In the genomic region with DNA sequence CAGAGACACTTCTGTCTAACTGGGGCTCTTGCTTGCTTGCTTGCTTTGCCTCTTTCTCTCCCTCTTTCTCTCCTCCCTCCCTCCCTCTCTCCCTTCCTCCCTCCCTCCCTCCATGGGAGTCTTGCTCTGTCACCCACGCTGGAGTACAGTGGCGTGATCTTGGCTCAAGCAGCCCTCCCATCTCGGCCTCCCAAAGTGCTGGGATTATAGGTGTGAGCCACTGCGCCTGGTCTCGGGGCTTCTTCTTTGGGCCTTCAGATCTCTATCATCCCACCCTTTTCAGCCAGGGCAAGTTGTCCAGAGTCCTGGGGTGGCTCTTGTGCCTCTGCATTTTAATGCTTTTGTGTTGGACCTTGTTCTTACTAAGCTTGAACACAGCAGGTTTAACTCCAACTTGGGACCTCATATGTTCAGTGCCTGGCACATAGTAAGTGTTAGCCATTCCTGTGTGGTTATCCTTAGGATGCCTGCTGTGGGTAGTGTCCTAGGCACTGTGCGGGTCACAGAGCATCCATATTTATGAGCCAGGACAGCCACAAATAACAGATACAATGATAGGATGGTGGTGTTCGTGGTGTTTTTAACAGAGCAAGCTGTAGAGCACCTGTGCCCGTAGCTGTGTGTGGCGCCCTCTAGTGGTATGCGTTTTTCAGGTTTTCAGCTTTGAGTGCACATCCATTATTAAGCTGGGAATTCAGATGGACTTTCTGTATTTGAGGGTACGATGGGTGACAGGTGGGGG, we compare ENCODE assay signal across 8 cellular contexts.
A peak's percentile ranks its signal among the peaks of the same experiment; 100 is the strongest.
DNase-seq lines count a peak whose midpoint lies in the region; ATAC-seq, FAIRE-seq and TF ChIP-seq lines count a peak whose summit lies in the region.

No MANE protein-coding gene starts in this region.

- H3K27ac ChIP-seq in A549 (0 out of 6 replicates have a peak overlapping the region, but pooled peaks of 1 of the 2 experiments have one; percentile 35), H1 (ENCODE audit: low read depth, low read length) (no peak overlapping the region)

- no peak overlapping the region for H3K23ac ChIP-seq in H1 (ENCODE audit: insufficient read length)

- peak; percentile 73 to 74 for TF ChIP-seq RAD21 in A549 (conservative IDR thresholded peaks at IDR 0.05 in 1 of 2, IDR thresholded peaks at IDR 0.05 in 1 of 2)
- TF ChIP-seq RAD21 in H1 (IDR thresholded peaks at IDR 0.05 in 1 of 2, conservative IDR thresholded peaks at IDR 0.05 in 1 of 2; ENCODE audit: low read depth in 2 of 2, low read length in 2 of 2), result peak; percentile 78 to 83

- CTCF ChIA-PET in A549 (lab: Yijun Ruan, JAX) (interaction anchor here (0.6 to 4.7 kb wide), 41 partner anchors 8 to 1728 kb away, joined by 3 to 102 read pairs (median 4); no protein-coding TSS in a partner anchor), H1 (lab: Charles Lee; ENCODE audit: partially characterized antibody) (interaction anchor here (0.6 to 10.8 kb wide), 50 partner anchors 9 to 1498 kb away, joined by 3 to 249 read pairs (median 5); no protein-coding TSS in a partner anchor)

- H3K4me1 ChIP-seq in A549 (no peaks in the 10 kb centered on the region), H1 (replicated peaks in 1 of 4; ENCODE audit: control insufficient read depth in 3 of 4, insufficient read depth in 4 of 4, low read length in 3 of 4) (peaks cover 0 to 3% (median 0%) of the 10 kb centered on the region in 4 experiments; a peak in 3 of 7 replicates)

- no peak overlapping the region for H2BK15ac ChIP-seq in H1 (ENCODE audit: low read length)

- no peak for TF ChIP-seq EP300 in A549 (IDR thresholded peaks at IDR 0.05)
- TF ChIP-seq EP300 in H1 (IDR thresholded peaks at IDR 0.05; ENCODE audit: borderline replicate concordance in 1 of 2, low read depth in 2 of 2, low read length in 2 of 2), result no peak

- no peaks in the 10 kb centered on the region for H3K27me3 ChIP-seq in H1 (replicated peaks in 1 of 4; ENCODE audit: control insufficient read depth in 3 of 4, extremely low read depth in 1 of 4, insufficient read depth in 3 of 4, low read length in 3 of 4)

- H3K18ac ChIP-seq in H1 (ENCODE audit: extremely low read depth, low read length), result no peak overlapping the region

- H2AFZ ChIP-seq in H1 (ENCODE audit: low read length), result no peak overlapping the region

- H4K91ac ChIP-seq in H1 (replicated peaks; ENCODE audit: insufficient read length, low read length), result no peak overlapping the region

- no peak overlapping the region for H4K8ac ChIP-seq in H1 (ENCODE audit: extremely low read depth, insufficient read depth, low read length)

- H3K9me3 ChIP-seq in A549 (no peaks in the 10 kb centered on the region), H1 (ENCODE audit: insufficient read depth in 2 of 2, low read depth in 1 of 2, low read length in 1 of 2) (no peaks in the 10 kb centered on the region)

- WGBS in A549 (ENCODE audit: missing lambda C conversion rate), result 51% methylated on average over 8 of the region's 11 CpGs
- WGBS in H1 (ENCODE audit: extremely low coverage in 1 of 2, insufficient coverage in 1 of 2, insufficient read length in 1 of 2, insufficient replicate concordance in 2 of 2, low coverage in 1 of 2, low lambda C conversion rate in 2 of 2, missing lambda C conversion rate in 1 of 2), 2 experiments, result 53% methylated on average over 11 of the region's 11 CpGs; no CpG with 5 or more reads in 1 of the 2 experiments

- H2BK120ac ChIP-seq in H1 (replicated peaks; ENCODE audit: low read depth, low read length), result no peak overlapping the region

- DNase-seq in A549 (ENCODE audit: low read depth in 1 of 2, low spot score in 1 of 2) (peak; percentile 47 to 61), GM18507 (ENCODE audit: extremely low spot score, insufficient read length, low read depth) (no peak), NCI-H748 treated with DMSO at 0.1 percent for 48 hours (lab: John Stamatoyannopoulos, UW) (peak; percentile 10), H1 (ENCODE audit: low read depth in 1 of 2, low spot score in 2 of 2) (peak in 1 of 2 experiments; percentile 89), middle frontal gyrus (ENCODE audit: extremely low spot score, low spot score) (peak; percentile 56)
- DNase-seq in activated CD8-positive, alpha-beta memory T cell treated with anti-CD3 and anti-CD28 coated beads for 4 hours (ENCODE audit: low read depth in 2 of 2), result peak; percentile 33 to 40
- DNase-seq in stimulated activated CD8-positive, alpha-beta memory T cell treated with anti-CD3 and anti-CD28 coated beads, Interleukin-7, amount 100 ng/mL, for 24 hours (ENCODE audit: low read depth), result peak; percentile 39

- no peak overlapping the region for H3K9ac ChIP-seq in H1 (replicated peaks in 1 of 4; ENCODE audit: extremely low read depth in 1 of 4, low read depth in 3 of 4, low read length in 3 of 4)

- no peak overlapping the region for H3K56ac ChIP-seq in H1 (replicated peaks; ENCODE audit: insufficient read length, low read depth, low read length)

- FAIRE-seq in A549 (lab: Jason Lieb, UNC), result no peak
- FAIRE-seq in GM18507 (lab: Jason Lieb, UNC), result peak; percentile 78
- FAIRE-seq in H1 (lab: Jason Lieb, UNC), result peak; percentile 68

- peaks cover 0 to 17% (median 6%) of the 10 kb centered on the region in 4 experiments; a peak in 5 of 8 replicates for H3K36me3 ChIP-seq in H1 (ENCODE audit: control insufficient read depth in 2 of 4, insufficient read depth in 4 of 4, low read length in 3 of 4)

- H3K4me3 ChIP-seq in A549 (no peak overlapping the region), H1 (ENCODE audit: extremely low read depth in 1 of 4, insufficient read depth in 2 of 4, low read depth in 3 of 4, low read length in 4 of 4) (no peak overlapping the region)

- H4K20me1 ChIP-seq in H1 (replicated peaks in 1 of 2; ENCODE audit: control insufficient read depth in 1 of 2, insufficient read depth in 2 of 2, low read length in 2 of 2), result peaks cover 0 to 3% of the 10 kb centered on the region in 2 experiments

- no peak overlapping the region for H2BK5ac ChIP-seq in H1 (ENCODE audit: low read depth, low read length)

- H3K14ac ChIP-seq in H1 (ENCODE audit: insufficient read length), result no peak overlapping the region

- no peak overlapping the region for H3K4me2 ChIP-seq in A549
- no peak overlapping the region for H3K4me2 ChIP-seq in H1 (ENCODE audit: insufficient read depth in 1 of 2, low read depth in 2 of 2, low read length in 2 of 2)

- peak; percentile 78 for TF ChIP-seq CTCF in A549 (IDR thresholded peaks at IDR 0.05)
- TF ChIP-seq CTCF in H1 (IDR thresholded peaks at IDR 0.05; ENCODE audit: control extremely low read depth in 1 of 3, insufficient read depth in 1 of 3, low read depth in 1 of 3, low read length in 3 of 3), result peak; percentile 61 to 88 (median 85)

- H3K23me2 ChIP-seq in H1 (ENCODE audit: low read depth, low read length), result no peaks in the 10 kb centered on the region

- no peak overlapping the region for H2BK12ac ChIP-seq in H1 (ENCODE audit: low read depth, low read length)

- H2AK5ac ChIP-seq in H1 (ENCODE audit: low read depth, low read length), result no peak overlapping the region

- no peak overlapping the region for H3K4ac ChIP-seq in H1 (replicated peaks; ENCODE audit: insufficient read length, low read depth, low read length)

- H3K79me2 ChIP-seq in H1 (ENCODE audit: control insufficient read depth in 1 of 2, insufficient read depth in 2 of 2, low read length in 2 of 2), result no peaks in the 10 kb centered on the region

- ATAC-seq in A549 (peak; percentile 90 to 95), GM19397 (IDR thresholded peaks at IDR 0.05; ENCODE audit: unreplicated experiment) (no peak)

- H4K5ac ChIP-seq in H1 (ENCODE audit: insufficient read length, low read depth, low read length), result no peak overlapping the region

- no peaks in the 10 kb centered on the region; the same call in 1 of the 2 replicates for H3K79me1 ChIP-seq in H1 (ENCODE audit: low read depth, low read length)

- POLR2A ChIA-PET in A549 (lab: Yijun Ruan, JAX), result interaction anchor here (0.9 kb wide), 1 partner anchor 71 kb away, joined by 3 read pairs; no protein-coding TSS in a partner anchor
- POLR2A ChIA-PET in H1 (lab: Charles Lee; ENCODE audit: partially characterized antibody), result no interaction called here

- no peak for TF ChIP-seq POLR2A in A549 (IDR thresholded peaks at IDR 0.05; ENCODE audit: low read length)
- TF ChIP-seq POLR2A in H1 (IDR thresholded peaks at IDR 0.05; ENCODE audit: control extremely low read depth in 1 of 2, low read depth in 2 of 2, low read length in 2 of 2), result no peak

- H2BK20ac ChIP-seq in H1 (ENCODE audit: low read length), result no peak overlapping the region

TF ChIP-seq in A549, 52 proteins besides CTCF, POLR2A, EP300 and RAD21:
- TF ChIP-seq HDAC2 (IDR thresholded peaks at IDR 0.05) (no peak), ZC3H11A (IDR thresholded peaks at IDR 0.05) (no peak), KDM1A (IDR thresholded peaks at IDR 0.05; ENCODE audit: low read depth) (no peak), ESRRA (IDR thresholded peaks at IDR 0.05; ENCODE audit: borderline replicate concordance, low read length) (no peak), RFX5 (IDR thresholded peaks at IDR 0.05) (no peak), SMC3 (IDR thresholded peaks at IDR 0.05) (peak; percentile 86), CBX2 (IDR thresholded peaks at IDR 0.05; ENCODE audit: borderline replicate concordance, low read depth) (no peak)

TF ChIP-seq in H1, 55 proteins besides CTCF, POLR2A, EP300 and RAD21 (continues in another document):
- TF ChIP-seq MAFK (IDR thresholded peaks at IDR 0.05; ENCODE audit: low read depth, low read length) (no peak), FOSL1 (IDR thresholded peaks at IDR 0.05; ENCODE audit: insufficient read depth, low read depth, low read length) (no peak)
